9 cellular contexts compared by ENCODE assay signal in genomic region chr11:35029979-35030378, GRCh38.
DNase-seq lines count a peak whose midpoint lies in the region; ATAC-seq and TF ChIP-seq lines count a peak whose summit lies in the region.
"Had no signal": no experiment of that assay in that cellular context is flagged by ENCODE, and none has a peak within 500 bp of the region (broad histone marks: within the 10 kb centered on the region; RNA-seq: fewer than 3 reads in every experiment).

No MANE protein-coding gene starts in this region.

- peaks cover 34% of the 10 kb centered on the region for H3K27me3 Mint-ChIP-seq in T-helper 2 cell treated with Interferon-gamma antibody and Interleukin-4, amounts not matched to agents 5 μg/mL and 100 μg/mL, for 36 hours (ENCODE audit: low read depth)

- WGBS in heart left ventricle, 4 donors, result 67 to 74% (median 70%) methylated on average over 5 of the region's 5 CpGs

- H3K4me3 ChIP-seq in heart left ventricle, result no peak overlapping the region
- H3K4me3 ChIP-seq: adrenal gland had no signal

- peak overlapping the region; percentile 66 for H3K4me3 Mint-ChIP-seq in T-helper 2 cell treated with Interferon-gamma antibody and Interleukin-4, amounts not matched to agents 5 μg/mL and 100 μg/mL, for 36 hours

- ATAC-seq in HG03060 (IDR thresholded peaks at IDR 0.05; ENCODE audit: low read depth, unreplicated experiment), result peak; percentile 58
- no peak for ATAC-seq in heart left ventricle

- no peak for TF ChIP-seq POLR2A in heart left ventricle (IDR thresholded peaks at IDR 0.05)

- peaks cover 43% of the 10 kb centered on the region for H3K4me1 Mint-ChIP-seq in T-helper 2 cell treated with Interferon-gamma antibody and Interleukin-4, amounts not matched to agents 5 μg/mL and 100 μg/mL, for 36 hours (ENCODE audit: low read depth)

- intact Hi-C loops in heart left ventricle (cut with DNase I), result no loop called here

- H3K27ac Mint-ChIP-seq in T-helper 2 cell treated with Interferon-gamma antibody and Interleukin-4, amounts not matched to agents 5 μg/mL and 100 μg/mL, for 36 hours, result peak overlapping the region; percentile 72

- H3K27me3 ChIP-seq in heart left ventricle, result no peaks in the 10 kb centered on the region
- H3K27me3 ChIP-seq: adrenal gland had no signal

- no peak for TF ChIP-seq CTCF in heart left ventricle (IDR thresholded peaks at IDR 0.05)

- peaks cover 29% of the 10 kb centered on the region for H3K9me3 Mint-ChIP-seq in T-helper 2 cell treated with Interferon-gamma antibody and Interleukin-4, amounts not matched to agents 5 μg/mL and 100 μg/mL, for 36 hours

- peaks cover 0 to 8% (median 0%) of the 10 kb centered on the region in 12 donors for H3K9me3 ChIP-seq in heart left ventricle
- H3K9me3 ChIP-seq: adrenal gland had no signal

- DNase-seq in stimulated activated CD4-positive, alpha-beta T cell treated with anti-CD3 and anti-CD28 coated beads, Interleukin-1b, Interleukin-23, amount 100 ng/mL, for 48 hours, result peak; percentile 33
- no peak for DNase-seq in stimulated activated CD4-positive, alpha-beta T cell treated with anti-CD3 and anti-CD28 coated beads, Interleukin-2, amount 100 ng/mL, for 48 hours
- peak; percentile 49 for DNase-seq in T-helper 2 cell treated with Interferon-gamma antibody and Interleukin-4, amounts not matched to agents 5 μg/mL and 100 μg/mL, for 36 hours (ENCODE audit: low spot score)
- DNase-seq in hepatic stellate cell (ENCODE audit: low spot score) (peak; percentile 12), NCI-H446 (lab: John Stamatoyannopoulos, UW) (no peak), NCI-H2196 treated with DMSO at 0.1 percent for 48 hours (lab: John Stamatoyannopoulos, UW; ENCODE audit: unreplicated experiment) (no peak), heart left ventricle (no peak)

- peaks cover 15% of the 10 kb centered on the region for H3K36me3 Mint-ChIP-seq in T-helper 2 cell treated with Interferon-gamma antibody and Interleukin-4, amounts not matched to agents 5 μg/mL and 100 μg/mL, for 36 hours (ENCODE audit: low read depth)

- peaks cover 0 to 20% (median 5%) of the 10 kb centered on the region in 12 donors for H3K4me1 ChIP-seq in heart left ventricle

- H3K27ac ChIP-seq in heart left ventricle, result peak overlapping the region in 6 of 12 donors; percentile 44 to 71 (median 64)

- no peaks in the 10 kb centered on the region for H3K36me3 ChIP-seq in heart left ventricle
- H3K36me3 ChIP-seq: adrenal gland had no signal

Comparison
In these comparisons a context has a peak if more than half of its experiments do, and no peak if none do; other contexts are left out.
1. DNase-seq: peak in stimulated activated CD4-positive, alpha-beta T cell treated with anti-CD3 and anti-CD28 coated beads, Interleukin-1b, Interleukin-23, amount 100 ng/mL, for 48 hours (single experiment), T-helper 2 cell treated with Interferon-gamma antibody and Interleukin-4, amounts not matched to agents 5 μg/mL and 100 μg/mL, for 36 hours (single experiment) and hepatic stellate cell (single experiment); none in stimulated activated CD4-positive, alpha-beta T cell treated with anti-CD3 and anti-CD28 coated beads, Interleukin-2, amount 100 ng/mL, for 48 hours (0 of 2), NCI-H446 (0 of 2), NCI-H2196 treated with DMSO at 0.1 percent for 48 hours (single experiment) and heart left ventricle (0 of 5).